In genomic region chr5:122656107-122656506, GRCh38 we compare ENCODE assay signal across 20 cellular contexts.
DNase-seq lines count a peak whose midpoint lies in the region; TF ChIP-seq lines count a peak whose summit lies in the region.
"Had no signal": no experiment of that assay in that cellular context is flagged by ENCODE, and none has a peak within 500 bp of the region (broad histone marks: within the 10 kb centered on the region; RNA-seq: fewer than 3 reads in every experiment).

No MANE protein-coding gene starts in this region.

- no peak for TF ChIP-seq POLR2A in breast epithelium (IDR thresholded peaks at IDR 0.05)

- CTCF ChIA-PET in MCF 10A (lab: Yijun Ruan, JAX) = interaction anchor here (0.6 kb wide), 1 partner anchor 48 kb away, joined by 3 read pairs; no protein-coding TSS in a partner anchor

- H3K27ac ChIP-seq in breast epithelium (no peak overlapping the region), brain microvascular endothelial cell (peak overlapping the region; percentile 18)
- H3K27ac ChIP-seq: SJSA1 had no signal

- POLR2A ChIA-PET in MCF 10A (lab: Yijun Ruan, JAX) = no interaction called here

- DNase-seq in MCF 10A (ENCODE audit: unreplicated experiment) = peak; percentile 10
- DNase-seq in breast epithelium (ENCODE audit: low spot score in 2 of 2) = no peak
- DNase-seq in brain microvascular endothelial cell = no peak
- peak; percentile 28 for DNase-seq in iris pigment epithelial cell (ENCODE audit: low read depth)
- no peak for DNase-seq in NCI-H1436 treated with DMSO at 0.1 percent for 48 hours (lab: John Stamatoyannopoulos, UW)
- DNase-seq in endothelial cell (ENCODE audit: low spot score) = no peak
- DNase-seq in glomerular visceral epithelial cell (ENCODE audit: extremely low spot score) = no peak
- no peak for DNase-seq in CD1c-positive myeloid dendritic cell (ENCODE audit: extremely low spot score)
- DNase-seq: CD8-positive, alpha-beta T cell; DND-41; GF-D8; GOT3; IMR-90; Karpas-422; NCI-H1417; NCI-H2029 treated with DMSO at 0.1 percent for 48 hours; NCI-H2171 treated with DMSO at 0.1 percent for 48 hours; NCI-H446 treated with DMSO at 0.1 percent for 48 hours; NCI-H748 treated with DMSO at 0.1 percent for 48 hours had no signal

- intact Hi-C loops in MCF 10A (cut with micrococcal nuclease) (no loop called here), breast epithelium (cut with DNase I; ENCODE audit: low total_unique reads) (no loop called here)

- H3K4me1 Mint-ChIP-seq in MCF 10A (ENCODE audit: insufficient read depth, unreplicated experiment) (no peaks in the 10 kb centered on the region), endothelial cell (ENCODE audit: unreplicated experiment) (no peaks in the 10 kb centered on the region)

- H3K4me3 Mint-ChIP-seq in MCF 10A (ENCODE audit: unreplicated experiment) = no peak overlapping the region
- no peak overlapping the region for H3K4me3 Mint-ChIP-seq in endothelial cell (ENCODE audit: unreplicated experiment)
- H3K4me3 Mint-ChIP-seq: CD8-positive, alpha-beta T cell had no signal

- no peaks in the 10 kb centered on the region for H3K27me3 ChIP-seq in breast epithelium
- H3K27me3 ChIP-seq in brain microvascular endothelial cell (replicated peaks) = no peaks in the 10 kb centered on the region
- H3K27me3 ChIP-seq: SJSA1 had no signal

- H3K36me3 Mint-ChIP-seq in MCF 10A (ENCODE audit: insufficient read depth, unreplicated experiment) (peaks cover 6% of the 10 kb centered on the region), endothelial cell (ENCODE audit: low read depth, unreplicated experiment) (no peaks in the 10 kb centered on the region)
- H3K36me3 Mint-ChIP-seq: CD8-positive, alpha-beta T cell had no signal

- H3K4me3 ChIP-seq in breast epithelium (no peak overlapping the region), brain microvascular endothelial cell (ENCODE audit: low read depth, low read length) (no peak overlapping the region)
- H3K4me3 ChIP-seq: SJSA1 had no signal

- no peaks in the 10 kb centered on the region for H3K9me3 ChIP-seq in breast epithelium
- H3K9me3 ChIP-seq: SJSA1 had no signal

- TF ChIP-seq CTCF in MCF 10A (IDR thresholded peaks at IDR 0.05; ENCODE audit: unreplicated experiment) = no peak
- TF ChIP-seq CTCF in breast epithelium (IDR thresholded peaks at IDR 0.05) = no peak
- no peak for TF ChIP-seq CTCF in brain microvascular endothelial cell (IDR thresholded peaks at IDR 0.05; ENCODE audit: low read depth, low read length, missing control alignments)
- no peak for TF ChIP-seq CTCF in endothelial cell (IDR thresholded peaks at IDR 0.05; ENCODE audit: unreplicated experiment)

- no peaks in the 10 kb centered on the region for H3K9me3 Mint-ChIP-seq in MCF 10A (ENCODE audit: unreplicated experiment)
- H3K9me3 Mint-ChIP-seq in endothelial cell (ENCODE audit: unreplicated experiment) = no peaks in the 10 kb centered on the region
- H3K9me3 Mint-ChIP-seq: CD8-positive, alpha-beta T cell had no signal

- H3K27me3 Mint-ChIP-seq in MCF 10A (ENCODE audit: insufficient read depth, unreplicated experiment) = no peaks in the 10 kb centered on the region
- H3K27me3 Mint-ChIP-seq in endothelial cell (ENCODE audit: unreplicated experiment) = no peaks in the 10 kb centered on the region

- in situ Hi-C loops in brain microvascular endothelial cell (cut with HindIII; ENCODE audit: low pct_ligation_motif_present, low sequenced_read_pairs) = no loop called here

- H3K36me3 ChIP-seq in breast epithelium (no peaks in the 10 kb centered on the region), brain microvascular endothelial cell (replicated peaks) (no peaks in the 10 kb centered on the region)
- H3K36me3 ChIP-seq: SJSA1 had no signal

- no TSS peak for BruUV-seq in MCF 10A (replicated peaks; lab: Mats Ljungman, UMichigan)

- H3K4me1 ChIP-seq in breast epithelium = no peaks in the 10 kb centered on the region

- H3K27ac Mint-ChIP-seq in MCF 10A (ENCODE audit: low read depth, unreplicated experiment) (no peak overlapping the region), endothelial cell (ENCODE audit: unreplicated experiment) (no peak overlapping the region)
- H3K27ac Mint-ChIP-seq: CD8-positive, alpha-beta T cell had no signal

Comparison
In these comparisons a context has a peak if more than half of its experiments do, and no peak if none do; other contexts are left out.
1. DNase-seq: peak in MCF 10A (single experiment) and iris pigment epithelial cell (single experiment); none in breast epithelium (0 of 2), brain microvascular endothelial cell (single experiment), NCI-H1436 treated with DMSO at 0.1 percent for 48 hours (single experiment), endothelial cell (single experiment), glomerular visceral epithelial cell (single experiment) and CD1c-positive myeloid dendritic cell (single experiment).